ENCODE assay signal across 1 cellular context in genomic region chr10:61993676-61994401, GRCh38.
TF ChIP-seq lines count a peak whose summit lies in the region.

No MANE protein-coding gene starts in this region.

TF ChIP-seq in HEK293, 187 proteins besides CTCF, POLR2A, EP300 and RAD21 (continued from another document):
- TF ChIP-seq ZBTB44 (tag by site-specific recombination; IDR thresholded peaks at IDR 0.05), result 0 out of 2 replicates have a peak, but pooled peaks have one; percentile 9
- no peak for TF ChIP-seq ZNF311 (tag by site-specific recombination; IDR thresholded peaks at IDR 0.05; ENCODE audit: borderline replicate concordance)
- no peak for TF ChIP-seq ZNF324 (tag by site-specific recombination; IDR thresholded peaks at IDR 0.05)
- 0 out of 2 replicates have a peak, but pooled peaks have one; percentile 22 for TF ChIP-seq PRDM4 (tag by site-specific recombination; IDR thresholded peaks at IDR 0.05)
- no peak for TF ChIP-seq PATZ1 (tag by site-specific recombination; IDR thresholded peaks at IDR 0.05)
- TF ChIP-seq ZBTB20 (tag by site-specific recombination; IDR thresholded peaks at IDR 0.05), result 0 out of 2 replicates have a peak, but pooled peaks have one; percentile 42
- TF ChIP-seq ZNF426 (tag by site-specific recombination; IDR thresholded peaks at IDR 0.05), result no peak
- TF ChIP-seq ZNF292 (tag by site-specific recombination; IDR thresholded peaks at IDR 0.05; ENCODE audit: borderline replicate concordance, low read depth), result no peak
- no peak for TF ChIP-seq REPIN1 (tag by site-specific recombination; IDR thresholded peaks at IDR 0.05; ENCODE audit: low read depth)
- TF ChIP-seq ZNF362 (tag by site-specific recombination; IDR thresholded peaks at IDR 0.05), result peak; percentile 44; the same call in 1 of the 2 replicates
- TF ChIP-seq ZNF404 (tag by site-specific recombination; IDR thresholded peaks at IDR 0.05), result no peak
- TF ChIP-seq ZFP41 (tag by site-specific recombination; IDR thresholded peaks at IDR 0.05; ENCODE audit: borderline replicate concordance), result no peak
- TF ChIP-seq ZBTB48 (tag by site-specific recombination; IDR thresholded peaks at IDR 0.05), result no peak
- no peak for TF ChIP-seq ZNF16 (tag by site-specific recombination; IDR thresholded peaks at IDR 0.05; ENCODE audit: low read depth)
- TF ChIP-seq ZNF223 (tag by site-specific recombination; IDR thresholded peaks at IDR 0.05), result no peak
- TF ChIP-seq OSR2 (tag by site-specific recombination; IDR thresholded peaks at IDR 0.05), result no peak; the same call in 1 of the 2 replicates
- TF ChIP-seq ZNF354C (tag by site-specific recombination; IDR thresholded peaks at IDR 0.05; ENCODE audit: borderline replicate concordance, low read depth), result no peak
- TF ChIP-seq KLF10 (tag by site-specific recombination; IDR thresholded peaks at IDR 0.05), result peak; percentile 37; the same call in 1 of the 2 replicates
